In genomic region chr10:79235765-79236755, GRCh38 we compare ENCODE assay signal across 19 cellular contexts.
DNase-seq lines count a peak whose midpoint lies in the region; ATAC-seq and TF ChIP-seq lines count a peak whose summit lies in the region.
"Had no signal": no experiment of that assay in that cellular context is flagged by ENCODE, and none has a peak within 500 bp of the region (broad histone marks: within the 10 kb centered on the region; RNA-seq: fewer than 3 reads in every experiment).

No MANE protein-coding gene starts in this region.

- H3K4me3 ChIP-seq in HUES48 (ENCODE audit: low read depth, low read length) (no peak overlapping the region), endodermal cell (ENCODE audit: low read length) (no peak overlapping the region), subcutaneous abdominal adipose tissue (ENCODE audit: low read depth in 1 of 5, low read length in 5 of 5) (no peak overlapping the region)
- H3K4me3 ChIP-seq: colonic mucosa had no signal

- H3K4me1 ChIP-seq in HUES48 (ENCODE audit: control insufficient read depth, insufficient read depth, low read length) = peaks cover 48% of the 10 kb centered on the region
- peaks cover 33% of the 10 kb centered on the region for H3K4me1 ChIP-seq in endodermal cell (ENCODE audit: control insufficient read depth, insufficient read depth, low read length)
- peaks cover 7 to 57% (median 46%) of the 10 kb centered on the region in 5 donors for H3K4me1 ChIP-seq in subcutaneous abdominal adipose tissue (ENCODE audit: control insufficient read depth in 5 of 5, insufficient read depth in 5 of 5, low read length in 5 of 5)

- H3K9me3 Mint-ChIP-seq in endodermal cell (no peaks in the 10 kb centered on the region), mesothelial cell of epicardium (no peaks in the 10 kb centered on the region)
- H3K9me3 Mint-ChIP-seq: activated CD4-positive, alpha-beta memory T cell treated with anti-CD3 and anti-CD28 coated beads for 36 hours had no signal

- peaks cover 55% of the 10 kb centered on the region for H3K4me1 Mint-ChIP-seq in endodermal cell
- H3K4me1 Mint-ChIP-seq in mesothelial cell of epicardium = peaks cover 52% of the 10 kb centered on the region

- TF ChIP-seq CTCF in endodermal cell (conservative IDR thresholded peaks at IDR 0.05) = no peak
- no peak for TF ChIP-seq CTCF in mesothelial cell of epicardium (IDR thresholded peaks at IDR 0.05; ENCODE audit: unreplicated experiment)

- H3K36me3 ChIP-seq in HUES48 (ENCODE audit: control insufficient read depth, insufficient read depth, low read length) (peaks cover 2% of the 10 kb centered on the region; the same call in 1 of the 2 replicates), endodermal cell (ENCODE audit: control insufficient read depth, insufficient read depth, low read length) (peaks cover 14% of the 10 kb centered on the region), subcutaneous abdominal adipose tissue (ENCODE audit: control insufficient read depth in 5 of 5, insufficient read depth in 5 of 5, low read length in 5 of 5) (peaks cover 0 to 46% (median 32%) of the 10 kb centered on the region in 5 donors)
- H3K36me3 ChIP-seq: colonic mucosa had no signal

- H3K9me3 ChIP-seq in HUES48 (ENCODE audit: control insufficient read depth, insufficient read depth, low read length) (no peaks in the 10 kb centered on the region), endodermal cell (ENCODE audit: control insufficient read depth, low read length) (no peaks in the 10 kb centered on the region), subcutaneous abdominal adipose tissue (ENCODE audit: control insufficient read depth in 5 of 5, low read length in 5 of 5) (no peaks in the 10 kb centered on the region)
- H3K9me3 ChIP-seq: colonic mucosa had no signal

- DNase-seq in endodermal cell = peak; percentile 64
- DNase-seq in mesothelial cell of epicardium (ENCODE audit: low spot score in 2 of 2, unreplicated experiment in 2 of 2) = no peak
- DNase-seq in putamen (ENCODE audit: low spot score) = no peak
- DNase-seq in NCI-H1436 (lab: John Stamatoyannopoulos, UW) = no peak
- DNase-seq: activated CD4-positive, alpha-beta memory T cell treated with anti-CD3 and anti-CD28 coated beads for 36 hours; activated naive CD4-positive, alpha-beta T cell treated with anti-CD3 and anti-CD28 coated beads, Interleukin-2, amount 50 U/mL, for 16 hours; activated T-cell treated with anti-CD3 and anti-CD28 coated beads, Interleukin-2, amount 50 U/mL, for 1 hour; colonic mucosa; left ventricle myocardium superior; NCI-H1105 treated with DMSO at 0.1 percent for 48 hours; NCI-H526; SHP77 treated with DMSO at 0.1 percent for 48 hours; stimulated activated naive CD4-positive, alpha-beta T cell; T-helper 17 cell had no signal

- no peak overlapping the region; the same call in 1 of the 2 replicates for H3K9ac ChIP-seq in HUES48 (ENCODE audit: low read depth, low read length)
- no peak overlapping the region for H3K9ac ChIP-seq in endodermal cell (ENCODE audit: extremely low read depth, low read length, poor library complexity, severe bottlenecking)
- H3K9ac ChIP-seq in subcutaneous abdominal adipose tissue (ENCODE audit: low read length in 5 of 5) = no peak overlapping the region

- H3K36me3 Mint-ChIP-seq in endodermal cell (ENCODE audit: low read depth) = peaks cover 14% of the 10 kb centered on the region
- H3K36me3 Mint-ChIP-seq in mesothelial cell of epicardium = peaks cover 16% of the 10 kb centered on the region
- H3K36me3 Mint-ChIP-seq: activated CD4-positive, alpha-beta memory T cell treated with anti-CD3 and anti-CD28 coated beads for 36 hours had no signal

- ATAC-seq in HG03280 (IDR thresholded peaks at IDR 0.05; ENCODE audit: unreplicated experiment) = no peak
- ATAC-seq in GM21381 (IDR thresholded peaks at IDR 0.05; ENCODE audit: unreplicated experiment) = no peak
- ATAC-seq: left ventricle myocardium superior, T-helper 17 cell had no signal

- H3K27me3 Mint-ChIP-seq in endodermal cell (ENCODE audit: insufficient read depth) (peaks cover 6% of the 10 kb centered on the region), mesothelial cell of epicardium (ENCODE audit: low read depth) (no peaks in the 10 kb centered on the region)
- H3K27me3 Mint-ChIP-seq: activated CD4-positive, alpha-beta memory T cell treated with anti-CD3 and anti-CD28 coated beads for 36 hours; T-helper 17 cell had no signal

- H3K27ac Mint-ChIP-seq in endodermal cell = peak overlapping the region; percentile 80
- H3K27ac Mint-ChIP-seq in mesothelial cell of epicardium = peak overlapping the region; percentile 16
- H3K27ac Mint-ChIP-seq: activated CD4-positive, alpha-beta memory T cell treated with anti-CD3 and anti-CD28 coated beads for 36 hours; progenitor cell of endocrine pancreas; T-helper 17 cell had no signal

- WGBS in endodermal cell (ENCODE audit: insufficient coverage in 1 of 2, insufficient read length in 1 of 2), 2 experiments = 71 to 82% methylated on average over 16 to 19 of the region's 19 CpGs

- H3K4me3 Mint-ChIP-seq in endodermal cell = no peak overlapping the region
- no peak overlapping the region for H3K4me3 Mint-ChIP-seq in mesothelial cell of epicardium
- H3K4me3 Mint-ChIP-seq: activated CD4-positive, alpha-beta memory T cell treated with anti-CD3 and anti-CD28 coated beads for 36 hours; T-helper 17 cell had no signal

- H3K27ac ChIP-seq in HUES48 (ENCODE audit: low read depth, low read length) (peak overlapping the region; percentile 57), endodermal cell (ENCODE audit: low read depth, low read length) (peak overlapping the region; percentile 71), subcutaneous abdominal adipose tissue (ENCODE audit: low read depth, low read length) (peak overlapping the region; percentile 57)
- H3K27ac ChIP-seq: colonic mucosa had no signal

- H3K27me3 ChIP-seq in HUES48 (ENCODE audit: control insufficient read depth, insufficient read depth, low read length) = peaks cover 61% of the 10 kb centered on the region
- no peaks in the 10 kb centered on the region for H3K27me3 ChIP-seq in endodermal cell (ENCODE audit: control insufficient read depth, insufficient read depth, low read length, poor library complexity, severe bottlenecking)
- H3K27me3 ChIP-seq in subcutaneous abdominal adipose tissue (ENCODE audit: control insufficient read depth in 5 of 5, insufficient read depth in 4 of 5, low read length in 5 of 5) = no peaks in the 10 kb centered on the region
- H3K27me3 ChIP-seq: colonic mucosa had no signal
